ENCODE assay signal across 7 cellular contexts in genomic region chr11:66069715-66070603, GRCh38.
DNase-seq lines count a peak whose midpoint lies in the region; ATAC-seq and TF ChIP-seq lines count a peak whose summit lies in the region.

Gene PACS1 (plus strand): TSS chr11:66070272. CDS start chr11:66070487, 215 bp downstream.

- ATAC-seq in GM18498 (IDR thresholded peaks at IDR 0.05; ENCODE audit: unreplicated experiment) (peak; percentile 67), HG02970 (IDR thresholded peaks at IDR 0.05; ENCODE audit: low FRiP score, unreplicated experiment) (peak; percentile 53)

- peak within 1 kb of the TSS; percentile 64 for H3K4me3 ChIP-seq in epithelial cell of esophagus (ENCODE audit: low read length)

- TF ChIP-seq CTCF in epithelial cell of esophagus (IDR thresholded peaks at IDR 0.05; ENCODE audit: insufficient read depth, low read depth, low read length, missing control alignments), result no peak

- peak; percentile 32 for DNase-seq in NOMO-1 treated with dmso at 0.1 percent for 144 hours (lab: John Stamatoyannopoulos, UW; ENCODE audit: unreplicated experiment)
- DNase-seq in activated T-cell treated with anti-CD3 and anti-CD28 coated beads for 4 hours, result peak; percentile 63
- peak; percentile 65 for DNase-seq in epithelial cell of esophagus (ENCODE audit: low read depth)
- DNase-seq in middle frontal gyrus (ENCODE audit: extremely low spot score, low spot score), result peak; percentile 50
- DNase-seq in stimulated activated CD8-positive, alpha-beta memory T cell treated with anti-CD3 and anti-CD28 coated beads, Interleukin-4, amount 100 ng/mL, for 24 hours (ENCODE audit: low read depth), result peak; percentile 77

Comparison
In these comparisons a context has a peak if more than half of its experiments do, and no peak if none do; other contexts are left out.
1. Peak in every context shown above with its lines: DNase-seq, ATAC-seq and H3K4me3 ChIP-seq.